ENCODE assay signal across 15 cellular contexts in the genomic region with DNA sequence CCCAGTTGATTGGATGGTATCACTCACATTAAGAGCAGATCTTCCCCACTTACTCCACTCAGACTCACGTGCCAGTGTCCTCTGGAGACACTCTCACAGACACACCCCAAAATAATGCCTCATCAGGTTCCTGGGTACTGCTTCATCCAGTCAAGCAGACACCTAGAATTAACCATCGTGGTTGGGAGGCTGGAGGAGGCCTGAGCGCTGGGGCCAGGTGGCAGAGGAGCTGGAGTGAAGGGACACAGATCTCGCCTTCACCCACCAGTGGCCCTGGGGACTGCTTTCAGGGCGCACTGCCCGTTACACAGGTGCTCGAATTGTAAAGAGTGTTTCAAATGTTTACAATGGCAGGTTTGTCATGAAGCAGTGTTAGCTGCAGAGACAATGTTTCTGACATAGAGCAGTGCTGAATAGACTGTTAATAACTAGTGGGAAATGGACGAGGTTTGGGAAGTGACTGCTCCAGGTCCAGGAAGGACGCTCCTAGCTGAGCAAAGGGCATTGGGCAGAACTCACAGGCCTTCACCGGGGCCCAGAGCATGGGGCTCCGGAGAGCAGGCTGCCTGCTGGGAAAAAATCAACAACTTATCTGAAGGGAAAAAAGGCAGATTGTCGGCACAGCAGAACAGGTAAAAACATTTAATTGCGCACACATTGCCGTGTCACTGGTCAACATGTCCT.
"Had no signal": no experiment of that assay in that cellular context is flagged by ENCODE, and none has a peak within 500 bp of the region (broad histone marks: within the 10 kb centered on the region; RNA-seq: fewer than 3 reads in every experiment).

No MANE protein-coding gene starts in this region.

- H3K9me3 Mint-ChIP-seq: activated T-helper 1 cell treated with anti-CD3 and anti-CD28 coated beads, Interleukin-12 subunit alpha, Interleukin-12 subunit beta, Interleukin-2, Interleukin-4 antibody, amounts not matched to agents 30 ng/mL and 10 ng/mL and 1 ng/mL, durations not matched to agents 14 hours and 24 hours and 36 hours; brain; stimulated activated memory B cell treated with anti-CD40 and anti-IgM and Interleukin-4, amounts not matched to agents 10 μg/mL and 1 μg/mL and 100 μg/mL, for 72 hours had no signal

- H3K4me3 Mint-ChIP-seq: activated T-helper 1 cell treated with anti-CD3 and anti-CD28 coated beads, Interleukin-12 subunit alpha, Interleukin-12 subunit beta, Interleukin-2, Interleukin-4 antibody, amounts not matched to agents 30 ng/mL and 10 ng/mL and 1 ng/mL, durations not matched to agents 14 hours and 24 hours and 36 hours; brain; stimulated activated memory B cell treated with anti-CD40 and anti-IgM and Interleukin-4, amounts not matched to agents 10 μg/mL and 1 μg/mL and 100 μg/mL, for 72 hours had no signal

- H3K27me3 ChIP-seq: left lung had no signal

- ATAC-seq: left lung; psoas muscle; right cardiac atrium; stimulated activated memory B cell treated with anti-CD40 and anti-IgM and Interleukin-4, amounts not matched to agents 10 μg/mL and 1 μg/mL and 100 μg/mL, for 72 hours had no signal

- DNase-seq: activated CD4-positive, alpha-beta T cell treated with anti-CD3 and anti-CD28 coated beads, Interleukin-2, amount 50 U/mL, for 1 hour; activated naive CD4-positive, alpha-beta T cell treated with Interleukin-2 at 50 U/mL for 16 hours; activated T-cell treated with anti-CD3 and anti-CD28 coated beads for 4 hours; caudate nucleus; foreskin melanocyte; hypothalamus; left lung; mammary epithelial cell; psoas muscle; right cardiac atrium; stimulated activated CD4-positive, alpha-beta T cell treated with anti-CD3 and anti-CD28 coated beads, Interleukin-4, amount 100 ng/mL, for 24 hours had no signal

- H3K27ac Mint-ChIP-seq: activated T-helper 1 cell treated with anti-CD3 and anti-CD28 coated beads, Interleukin-12 subunit alpha, Interleukin-12 subunit beta, Interleukin-2, Interleukin-4 antibody, amounts not matched to agents 30 ng/mL and 10 ng/mL and 1 ng/mL, durations not matched to agents 14 hours and 24 hours and 36 hours; stimulated activated memory B cell treated with anti-CD40 and anti-IgM and Interleukin-4, amounts not matched to agents 10 μg/mL and 1 μg/mL and 100 μg/mL, for 72 hours had no signal

- H3K4me1 ChIP-seq: left lung, psoas muscle had no signal

- H3K9me3 ChIP-seq: left lung, psoas muscle had no signal

- H3K4me3 ChIP-seq: left lung, psoas muscle, skin epidermis had no signal

- H3K27ac ChIP-seq: left lung, psoas muscle, skin epidermis had no signal

- H3K36me3 Mint-ChIP-seq: brain had no signal
